In the genomic region with DNA sequence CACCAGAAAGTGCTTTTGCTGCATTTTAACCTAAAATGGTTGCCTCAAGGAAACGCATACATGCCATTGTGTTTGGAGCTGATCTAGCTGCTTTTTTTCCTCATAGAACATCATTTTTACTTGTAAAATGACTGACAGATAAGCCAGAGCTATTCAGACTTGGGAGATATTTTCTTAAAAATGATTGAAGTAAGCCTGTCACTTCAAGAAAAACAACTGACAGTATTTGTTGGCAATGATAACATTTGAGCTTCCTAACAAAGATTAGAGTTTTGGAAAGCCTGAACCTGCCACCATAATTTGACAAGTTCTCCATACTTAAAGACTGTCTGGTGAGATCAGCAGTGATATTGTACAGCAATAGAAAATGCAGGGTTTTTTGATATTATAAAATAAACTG, we compare ENCODE assay signal across 6 cellular contexts.
"Had no signal": no experiment of that assay in that cellular context is flagged by ENCODE, and none has a peak within 500 bp of the region (broad histone marks: within the 10 kb centered on the region; RNA-seq: fewer than 3 reads in every experiment).

No MANE protein-coding gene starts in this region.

- H3K27ac Mint-ChIP-seq: IgD-negative memory B cell had no signal

- H3K27ac ChIP-seq: HL-60 had no signal

- H3K4me3 ChIP-seq: K562 had no signal

- H3K4me1 Mint-ChIP-seq: IgD-negative memory B cell had no signal

- H3K4me3 Mint-ChIP-seq: IgD-negative memory B cell had no signal

- DNase-seq: IMR-90, KBM-7, KG1 had no signal

- H3K36me3 Mint-ChIP-seq: IgD-negative memory B cell had no signal
